20 cellular contexts compared by ENCODE assay signal in the genomic region with DNA sequence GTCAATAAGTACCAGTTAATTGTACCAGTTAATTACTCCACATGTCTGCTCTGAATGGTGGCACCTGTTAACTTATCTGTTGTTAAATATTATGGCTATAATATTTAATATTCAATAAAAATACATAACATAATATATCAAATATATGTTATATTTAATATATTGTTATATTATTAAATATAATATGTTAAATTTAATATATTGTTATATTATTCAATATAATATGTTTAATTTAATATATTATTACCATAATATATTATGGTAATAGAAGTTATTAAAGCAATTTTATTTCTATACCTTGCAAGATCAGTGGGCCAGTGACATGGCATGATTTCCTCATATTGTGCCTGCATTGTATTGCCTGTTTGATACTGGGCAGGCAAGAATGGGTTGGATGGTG.
DNase-seq lines count a peak whose midpoint lies in the region; ATAC-seq, FAIRE-seq and TF ChIP-seq lines count a peak whose summit lies in the region.
"Had no signal": no experiment of that assay in that cellular context is flagged by ENCODE, and none has a peak within 500 bp of the region (broad histone marks: within the 10 kb centered on the region; RNA-seq: fewer than 3 reads in every experiment).

No MANE protein-coding gene starts in this region.

- ATAC-seq in pancreas: no peak
- ATAC-seq: CD8-positive, alpha-beta T cell had no signal

- TF ChIP-seq CTCF in pancreas (IDR thresholded peaks at IDR 0.05): no peak

- no peaks in the 10 kb centered on the region for H3K27me3 ChIP-seq in pancreas

- FAIRE-seq in A204.1 (lab: Jason Lieb, UNC) (peak; percentile 93), TTC549 (lab: Jason Lieb, UNC) (peak; percentile 78), endometrium (lab: Jason Lieb, UNC) (peak; percentile 84), pancreas (lab: Jason Lieb, UNC) (peak; percentile 90)
- FAIRE-seq: GM19239, H1 had no signal

- H3K9me3 ChIP-seq in pancreas: no peaks in the 10 kb centered on the region
- H3K9me3 ChIP-seq: Caco-2 had no signal

- no peak overlapping the region for H3K4me3 ChIP-seq in pancreas
- H3K4me3 ChIP-seq: GM23248 had no signal

- intact Hi-C loops in pancreas (cut with DNase I): no loop called here

- H3K4me1 ChIP-seq in pancreas: no peaks in the 10 kb centered on the region
- H3K4me1 ChIP-seq: Caco-2 had no signal

- H3K36me3 ChIP-seq in pancreas: no peaks in the 10 kb centered on the region

- no peak overlapping the region for H3K27ac ChIP-seq in pancreas
- H3K27ac ChIP-seq: 22Rv1, GM23248 had no signal

- no peak for DNase-seq in pancreas
- no peak for DNase-seq in DMS53 treated with DMSO at 0.1 percent for 48 hours (lab: John Stamatoyannopoulos, UW; ENCODE audit: unreplicated experiment)
- no peak for DNase-seq in 8988T
- DNase-seq in mesenteric fat pad (ENCODE audit: low spot score): no peak
- DNase-seq: C1 segment of cervical spinal cord; Caco-2; CD8-positive, alpha-beta T cell; DMS153; DMS79; EL; GF-D8; GM23248; H7; HCEC 1CT had no signal
